Comparison of ENCODE assay signal across 2 cellular contexts in genomic region chr11:121328213-121328966, GRCh38.
TF ChIP-seq lines count a peak whose summit lies in the region.

No MANE protein-coding gene starts in this region.

TF ChIP-seq in A549, 52 proteins besides CTCF, POLR2A, EP300 and RAD21 (continued from another document):
- TF ChIP-seq EHMT2 (IDR thresholded peaks at IDR 0.05; ENCODE audit: low read depth), result no peak
- TF ChIP-seq, protein P1, sequence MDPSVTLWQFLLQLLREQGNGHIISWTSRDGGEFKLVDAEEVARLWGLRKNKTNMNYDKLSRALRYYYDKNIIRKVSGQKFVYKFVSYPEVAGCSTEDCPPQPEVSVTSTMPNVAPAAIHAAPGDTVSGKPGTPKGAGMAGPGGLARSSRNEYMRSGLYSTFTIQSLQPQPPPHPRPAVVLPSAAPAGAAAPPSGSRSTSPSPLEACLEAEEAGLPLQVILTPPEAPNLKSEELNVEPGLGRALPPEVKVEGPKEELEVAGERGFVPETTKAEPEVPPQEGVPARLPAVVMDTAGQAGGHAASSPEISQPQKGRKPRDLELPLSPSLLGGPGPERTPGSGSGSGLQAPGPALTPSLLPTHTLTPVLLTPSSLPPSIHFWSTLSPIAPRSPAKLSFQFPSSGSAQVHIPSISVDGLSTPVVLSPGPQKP (IDR thresholded peaks at IDR 0.05; ENCODE audit: low read depth, low read length), result no peak
- no peak for TF ChIP-seq KDM1A (IDR thresholded peaks at IDR 0.05; ENCODE audit: low read depth)
- TF ChIP-seq CBX2 (IDR thresholded peaks at IDR 0.05; ENCODE audit: borderline replicate concordance, low read depth), result no peak
- no peak for TF ChIP-seq RFX5 (IDR thresholded peaks at IDR 0.05)
- TF ChIP-seq HOXB13 (CRISPR knock-in tag; IDR thresholded peaks at IDR 0.05; ENCODE audit: low read depth), result no peak

TF ChIP-seq in K562, 482 proteins besides CTCF, POLR2A, EP300 and RAD21 (continued from another document):
- TF ChIP-seq AFF4 (CRISPR knock-in tag; IDR thresholded peaks at IDR 0.05) (no peak), NFE2L1 (tag; IDR thresholded peaks at IDR 0.05; ENCODE audit: borderline replicate concordance, low read depth) (no peak), ZNF764 (CRISPR knock-in tag; IDR thresholded peaks at IDR 0.05; ENCODE audit: low read depth) (no peak), ZNF561 (CRISPR knock-in tag; conservative IDR thresholded peaks at IDR 0.05) (no peak), ELF2 (CRISPR knock-in tag; IDR thresholded peaks at IDR 0.05) (no peak), KHSRP (IDR thresholded peaks at IDR 0.05) (no peak), UBTF (IDR thresholded peaks at IDR 0.05; ENCODE audit: borderline replicate concordance in 1 of 2, low read depth in 2 of 2, low read length in 2 of 2) (no peak)
- TF ChIP-seq, protein P2, sequence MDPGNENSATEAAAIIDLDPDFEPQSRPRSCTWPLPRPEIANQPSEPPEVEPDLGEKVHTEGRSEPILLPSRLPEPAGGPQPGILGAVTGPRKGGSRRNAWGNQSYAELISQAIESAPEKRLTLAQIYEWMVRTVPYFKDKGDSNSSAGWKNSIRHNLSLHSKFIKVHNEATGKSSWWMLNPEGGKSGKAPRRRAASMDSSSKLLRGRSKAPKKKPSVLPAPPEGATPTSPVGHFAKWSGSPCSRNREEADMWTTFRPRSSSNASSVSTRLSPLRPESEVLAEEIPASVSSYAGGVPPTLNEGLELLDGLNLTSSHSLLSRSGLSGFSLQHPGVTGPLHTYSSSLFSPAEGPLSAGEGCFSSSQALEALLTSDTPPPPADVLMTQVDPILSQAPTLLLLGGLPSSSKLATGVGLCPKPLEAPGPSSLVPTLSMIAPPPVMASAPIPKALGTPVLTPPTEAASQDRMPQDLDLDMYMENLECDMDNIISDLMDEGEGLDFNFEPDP (CRISPR knock-in tag; IDR thresholded peaks at IDR 0.05), result no peak
- TF ChIP-seq, protein P3, sequence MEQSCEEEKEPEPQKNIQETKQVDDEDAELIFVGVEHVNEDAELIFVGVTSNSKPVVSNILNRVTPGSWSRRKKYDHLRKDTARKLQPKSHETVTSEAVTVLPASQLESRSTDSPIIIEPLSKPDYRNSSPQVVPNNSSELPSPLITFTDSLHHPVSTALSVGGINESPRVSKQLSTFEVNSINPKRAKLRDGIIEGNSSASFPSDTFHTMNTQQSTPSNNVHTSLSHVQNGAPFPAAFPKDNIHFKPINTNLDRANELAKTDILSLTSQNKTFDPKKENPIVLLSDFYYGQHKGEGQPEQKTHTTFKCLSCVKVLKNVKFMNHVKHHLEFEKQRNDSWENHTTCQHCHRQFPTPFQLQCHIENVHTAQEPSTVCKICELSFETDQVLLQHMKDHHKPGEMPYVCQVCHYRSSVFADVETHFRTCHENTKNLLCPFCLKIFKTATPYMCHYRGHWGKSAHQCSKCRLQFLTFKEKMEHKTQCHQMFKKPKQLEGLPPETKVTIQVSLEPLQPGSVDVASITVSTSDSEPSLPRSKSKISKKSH (CRISPR knock-in tag; IDR thresholded peaks at IDR 0.05), result no peak
TF ChIP-seq in K562: peak in this region for 0.
